ENCODE assay signal across 18 cellular contexts in genomic region chr3:101310580-101311375, GRCh38. TPM values are rescaled to one million over a fixed set of nuclear protein-coding genes. Genes with fewer than 3 reads are reported as not detected.
DNase-seq lines count a peak whose midpoint lies in the region; ATAC-seq, FAIRE-seq and TF ChIP-seq lines count a peak whose summit lies in the region.
"Had no signal": no experiment of that assay in that cellular context is flagged by ENCODE, and none has a peak within 500 bp of the region (broad histone marks: within the 10 kb centered on the region; RNA-seq: fewer than 3 reads in every experiment).

No MANE protein-coding gene starts in this region.

- no peak overlapping the region for H3K27ac ChIP-seq in right cardiac atrium (ENCODE audit: low read length)
- H3K27ac ChIP-seq: upper lobe of left lung had no signal

- H3K4me3 Mint-ChIP-seq in nephron, result peak overlapping the region in 2 of 3 experiments; percentile 30 to 44
- H3K4me3 Mint-ChIP-seq: H9, natural killer cell had no signal

- TF ChIP-seq CTCF in AG04449 (IDR thresholded peaks at IDR 0.05; ENCODE audit: insufficient read depth, low read length, missing control alignments) (no peak), LNCaP clone FGC (IDR thresholded peaks at IDR 0.05; ENCODE audit: control insufficient read depth, extremely low read depth, insufficient read depth) (no peak), nephron (IDR thresholded peaks at IDR 0.05; ENCODE audit: unreplicated experiment in 3 of 3) (no peak)

- no peaks in the 10 kb centered on the region for H3K27me3 ChIP-seq in right cardiac atrium (ENCODE audit: control insufficient read depth, insufficient read depth)
- H3K27me3 ChIP-seq: esophagus muscularis mucosa, upper lobe of left lung had no signal

- H3K27ac Mint-ChIP-seq in nephron, result peak overlapping the region; percentile 94 to 96 (median 94)
- H3K27ac Mint-ChIP-seq: activated T-helper 2 cell treated with anti-CD3 and anti-CD28 coated beads, Interferon-gamma antibody, Interleukin-2, Interleukin-4, amounts not matched to agents 10 μg/mL and 5 μg/mL and 100 μg/mL, durations not matched to agents 14 hours and 24 hours and 36 hours; H9; natural killer cell had no signal

- 58% methylated on average over 2 of the region's 2 CpGs for WGBS in right cardiac atrium

- no peaks in the 10 kb centered on the region for H3K9me3 ChIP-seq in right cardiac atrium (ENCODE audit: control insufficient read depth, low read length)

- intact Hi-C loops in right cardiac atrium (cut with DNase I), result no loop called here

- no peaks in the 10 kb centered on the region for H3K27me3 Mint-ChIP-seq in nephron (ENCODE audit: low read depth)

- H3K9me3 Mint-ChIP-seq in nephron, result peaks cover 38% of the 10 kb centered on the region

- POLR2A ChIA-PET in AG04449 (lab: Yijun Ruan, JAX), result no interaction called here

- ATAC-seq in GM19397 (IDR thresholded peaks at IDR 0.05; ENCODE audit: unreplicated experiment) (no peak), right cardiac atrium (no peak), HG03469 (IDR thresholded peaks at IDR 0.05; ENCODE audit: unreplicated experiment) (no peak)
- ATAC-seq: natural killer cell had no signal

- H3K4me3 ChIP-seq in AG04449 (ENCODE audit: low read depth, low read length) (no peak overlapping the region), LNCaP clone FGC (ENCODE audit: low read depth, low read length) (no peak overlapping the region), right cardiac atrium (ENCODE audit: low read length) (no peak overlapping the region)
- H3K4me3 ChIP-seq: esophagus muscularis mucosa, upper lobe of left lung had no signal

- peaks cover 32% of the 10 kb centered on the region for H3K4me1 Mint-ChIP-seq in nephron
- H3K4me1 Mint-ChIP-seq: H9, natural killer cell had no signal

- no peaks in the 10 kb centered on the region for H3K4me1 ChIP-seq in right cardiac atrium (ENCODE audit: control insufficient read depth, insufficient read depth, low read length)
- H3K4me1 ChIP-seq: upper lobe of left lung had no signal

- peak; percentile 72 for DNase-seq in AG04449 (ENCODE audit: low read depth, low spot score)
- DNase-seq in LNCaP clone FGC (ENCODE audit: low read depth), result peak; percentile 93
- DNase-seq in right cardiac atrium, result no peak
- no peak for DNase-seq in globus pallidus (ENCODE audit: low spot score)
- DNase-seq: DMS79 treated with DMSO at 0.1 percent for 48 hours, H9, natural killer cell, NCI-H146, NCI-H524, T-helper 2 cell, upper lobe of left lung had no signal

- peak; percentile 99 for FAIRE-seq in endometrium (lab: Jason Lieb, UNC)
- FAIRE-seq: islet of Langerhans had no signal

- CTCF ChIA-PET in AG04449 (lab: Yijun Ruan, JAX), result interaction anchor here (1.4 kb wide), 1 partner anchor 11 kb away, joined by 3 read pairs; no protein-coding TSS in a partner anchor

- H3K36me3 Mint-ChIP-seq in nephron (ENCODE audit: low read depth), result peaks cover 39% of the 10 kb centered on the region

RNA-seq across cellular contexts. Expression of gene IMPG2, which starts 9.6 kb away (rescaled TPM):
- under 1 TPM; 0.35 to 0.49 (median 0.39) TPM for total RNA-seq in right cardiac atrium
- 0.05 TPM for polyA plus RNA-seq in right cardiac atrium

Comparison
In these comparisons a context has a peak if more than half of its experiments do, and no peak if none do; other contexts are left out.
1. DNase-seq: peak in AG04449 (single experiment) and LNCaP clone FGC (single experiment); none in right cardiac atrium (0 of 3) and globus pallidus (single experiment).